Comparison of ENCODE assay signal across 8 cellular contexts in genomic region chr2:229921101-229921891, GRCh38. TPM values are rescaled to one million over a fixed set of nuclear protein-coding genes. Genes with fewer than 3 reads are reported as not detected.
DNase-seq lines count a peak whose midpoint lies in the region; ATAC-seq and TF ChIP-seq lines count a peak whose summit lies in the region.

No MANE protein-coding gene starts in this region.

- no TSS peak for BruUV-seq in Caco-2 (replicated peaks; lab: Mats Ljungman, UMichigan)

- H3K36me3 ChIP-seq in Caco-2 (ENCODE audit: control insufficient read depth, insufficient read depth, low read length) (no peaks in the 10 kb centered on the region), thoracic aorta (peaks cover 4% of the 10 kb centered on the region)

- peak overlapping the region; percentile 87 for H3K4me3 ChIP-seq in Caco-2 (ENCODE audit: low read depth, low read length)
- H3K4me3 ChIP-seq in HL-60 (replicated peaks; ENCODE audit: insufficient read depth, low read length), result peak overlapping the region; percentile 96
- peak overlapping the region; percentile 96 for H3K4me3 ChIP-seq in thoracic aorta

- no peaks in the 10 kb centered on the region for H3K27me3 Mint-ChIP-seq in Caco-2 (ENCODE audit: insufficient read depth, unreplicated experiment)
- no peaks in the 10 kb centered on the region for H3K27me3 Mint-ChIP-seq in activated naive CD4-positive, alpha-beta T cell treated with anti-CD3 and anti-CD28 coated beads for 36 hours (ENCODE audit: low read depth)

- peak overlapping the region; percentile 100 for H3K4me3 Mint-ChIP-seq in Caco-2 (ENCODE audit: unreplicated experiment)
- peak overlapping the region; percentile 90 for H3K4me3 Mint-ChIP-seq in activated naive CD4-positive, alpha-beta T cell treated with anti-CD3 and anti-CD28 coated beads for 36 hours

- H3K4me1 ChIP-seq in Caco-2 (no peaks in the 10 kb centered on the region), thoracic aorta (ENCODE audit: control insufficient read depth in 1 of 2, low read depth in 2 of 2) (peaks cover 15 to 23% of the 10 kb centered on the region in 2 donors)

- H3K27ac ChIP-seq in HL-60 (replicated peaks) (peak overlapping the region; percentile 98), thoracic aorta (peak overlapping the region; percentile 99)

- H3K27ac Mint-ChIP-seq in Caco-2 (ENCODE audit: unreplicated experiment), result peak overlapping the region; percentile 97
- peak overlapping the region; percentile 99 for H3K27ac Mint-ChIP-seq in activated naive CD4-positive, alpha-beta T cell treated with anti-CD3 and anti-CD28 coated beads for 36 hours

- CTCF ChIA-PET in Caco-2 (lab: Charles Lee), result interaction anchor here (0.8 kb wide), 1 partner anchor 120 kb away, joined by 3 read pairs; no protein-coding TSS in a partner anchor
- CTCF ChIA-PET in activated naive CD4-positive, alpha-beta T cell treated with anti-CD3 and anti-CD28 coated beads for 36 hours (lab: Charles Lee), result interaction anchor here (1.3 to 1.9 kb wide), 2 partner anchors 10 to 120 kb away, joined by 3 to 9 read pairs; no protein-coding TSS in a partner anchor

- POLR2A ChIA-PET in Caco-2 (lab: Charles Lee), result interaction anchor here (0.6 to 0.7 kb wide), 2 partner anchors 346 to 903 kb away, joined by 3 to 5 read pairs; no protein-coding TSS in a partner anchor

- no peaks in the 10 kb centered on the region for H3K9me3 ChIP-seq in Caco-2
- H3K9me3 ChIP-seq in thoracic aorta, result no peaks in the 10 kb centered on the region

- TF ChIP-seq CTCF in Caco-2 (IDR thresholded peaks at IDR 0.05; ENCODE audit: insufficient read depth in 1 of 2, low read depth in 1 of 2, low read length in 1 of 2, severe bottlenecking in 1 of 2, unreplicated experiment in 1 of 2) (no peak), HL-60 (IDR thresholded peaks at IDR 0.05; ENCODE audit: insufficient read depth, low read length) (no peak), thoracic aorta (IDR thresholded peaks at IDR 0.05) (no peak)

- ATAC-seq in GM19468 (IDR thresholded peaks at IDR 0.05; ENCODE audit: extremely low read depth, unreplicated experiment) (peak; percentile 1), thoracic aorta (ENCODE audit: insufficient number of reproducible peaks, low FRiP score, low read depth) (peak; percentile 14)

- peak; percentile 44 to 52 for DNase-seq in Caco-2
- DNase-seq in HL-60 (ENCODE audit: low read depth in 1 of 2, low spot score in 1 of 2), result peak in 1 of 2 experiments; percentile 76
- DNase-seq in RKO (ENCODE audit: low spot score), result peak; percentile 91
- DNase-seq in activated naive CD4-positive, alpha-beta T cell treated with anti-CD3 and anti-CD28 coated beads for 36 hours, result peak; percentile 77
- peak; percentile 83 for DNase-seq in globus pallidus (ENCODE audit: low spot score)
- peak; percentile 74 for DNase-seq in occipital lobe (lab: John Stamatoyannopoulos, UW)
- peak; percentile 12 for DNase-seq in thoracic aorta (ENCODE audit: low spot score)

- no peaks in the 10 kb centered on the region for H3K9me3 Mint-ChIP-seq in Caco-2 (ENCODE audit: unreplicated experiment)
- peaks cover 4% of the 10 kb centered on the region for H3K9me3 Mint-ChIP-seq in activated naive CD4-positive, alpha-beta T cell treated with anti-CD3 and anti-CD28 coated beads for 36 hours

- H3K27me3 ChIP-seq in Caco-2 (replicated peaks; ENCODE audit: control insufficient read depth, insufficient read depth, low read length), result no peaks in the 10 kb centered on the region
- no peaks in the 10 kb centered on the region for H3K27me3 ChIP-seq in HL-60 (ENCODE audit: insufficient read depth, poor library complexity, severe bottlenecking)
- H3K27me3 ChIP-seq in thoracic aorta (replicated peaks; ENCODE audit: insufficient read depth), result no peaks in the 10 kb centered on the region

- intact Hi-C loops in Caco-2 (cut with micrococcal nuclease; ENCODE audit: unreplicated experiment), result no loop called here
- intact Hi-C loops in activated naive CD4-positive, alpha-beta T cell treated with anti-CD3 and anti-CD28 coated beads for 36 hours (cut with micrococcal nuclease), result loop anchor here (2.0 to 5.0 kb wide), 6 partner anchors 120 to 1541 kb away; partner anchors contain the start of genes NCL, SP100 and SP140L

- H3K4me1 Mint-ChIP-seq in Caco-2 (ENCODE audit: low read depth, unreplicated experiment), result peaks cover 9% of the 10 kb centered on the region
- H3K4me1 Mint-ChIP-seq in activated naive CD4-positive, alpha-beta T cell treated with anti-CD3 and anti-CD28 coated beads for 36 hours (ENCODE audit: low read depth), result peaks cover 38% of the 10 kb centered on the region

- H3K36me3 Mint-ChIP-seq in Caco-2 (ENCODE audit: insufficient read depth, unreplicated experiment), result peaks cover 31% of the 10 kb centered on the region
- peaks cover 20% of the 10 kb centered on the region for H3K36me3 Mint-ChIP-seq in activated naive CD4-positive, alpha-beta T cell treated with anti-CD3 and anti-CD28 coated beads for 36 hours (ENCODE audit: low read depth)

RNA-seq across cellular contexts. Expression of gene TRIP12, which starts 0.5 kb away (rescaled TPM):
- total RNA-seq in Caco-2 (2022) (111 and 115 TPM in 2 replicates), occipital lobe (187 TPM), thoracic aorta (100 to 1,000 TPM; 127 to 160 TPM)
- total RNA-seq in activated naive CD4-positive, alpha-beta T cell treated with anti-CD3 and anti-CD28 coated beads for 36 hours, result 100 to 1,000 TPM; 188 to 190 TPM

RNA-seq across cellular contexts. Expression of gene FBXO36, which starts 1.0 kb away (rescaled TPM):
- total RNA-seq in Caco-2 (2022) (0.21 and 0.64 TPM in 2 replicates), occipital lobe (6.2 TPM), thoracic aorta (1 to 10 TPM; 1.7 to 2.4 TPM)
- 1 to 10 TPM; 1.6 to 1.9 TPM for total RNA-seq in activated naive CD4-positive, alpha-beta T cell treated with anti-CD3 and anti-CD28 coated beads for 36 hours
